9 cellular contexts compared by ENCODE assay signal in the genomic region with DNA sequence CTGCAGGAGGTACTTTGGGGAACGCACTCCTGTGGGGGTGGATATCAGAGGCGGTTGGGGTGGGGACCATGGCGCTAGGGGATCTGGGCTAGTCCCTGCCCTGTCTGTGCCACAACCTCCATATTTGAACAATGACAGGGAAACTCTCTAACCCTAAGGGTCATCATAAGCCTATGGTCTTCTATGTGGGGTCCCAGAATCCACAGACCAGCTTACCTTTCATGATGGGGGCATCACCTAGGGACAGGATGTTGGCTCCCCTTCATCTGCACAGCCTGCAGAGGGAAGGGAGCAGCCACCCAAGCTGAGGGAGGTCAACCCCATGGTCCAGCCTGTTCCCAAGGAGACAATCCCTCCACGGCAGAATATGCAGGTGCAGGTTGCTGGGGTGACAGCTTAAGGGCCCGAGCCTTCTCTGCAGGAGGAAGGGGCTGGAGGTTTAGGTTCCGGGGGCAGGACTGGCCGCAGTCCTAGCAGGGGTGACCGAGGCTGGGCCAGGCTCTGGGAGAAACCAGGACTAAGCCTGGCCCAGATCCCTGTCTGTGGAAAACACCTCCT. TPM values are rescaled to one million over a fixed set of nuclear protein-coding genes. Genes with fewer than 3 reads are reported as not detected.
DNase-seq lines count a peak whose midpoint lies in the region; ATAC-seq and TF ChIP-seq lines count a peak whose summit lies in the region.
"Had no signal": no experiment of that assay in that cellular context is flagged by ENCODE, and none has a peak within 500 bp of the region (broad histone marks: within the 10 kb centered on the region; RNA-seq: fewer than 3 reads in every experiment).

No MANE protein-coding gene starts in this region.

- H3K4me3 Mint-ChIP-seq in IgD-negative memory B cell (peak overlapping the region; percentile 90 to 99 (median 97)), natural killer cell (peak overlapping the region; percentile 92)

- ATAC-seq in natural killer cell (no peak), esophagus mucosa (no peak), HG03108 (IDR thresholded peaks at IDR 0.05; ENCODE audit: unreplicated experiment) (no peak)

- intact Hi-C loops in natural killer cell (cut with micrococcal nuclease), result no loop called here

- peak overlapping the region; percentile 80 to 96 (median 90) for H3K27ac Mint-ChIP-seq in IgD-negative memory B cell
- H3K27ac Mint-ChIP-seq in natural killer cell, result peak overlapping the region; percentile 60 to 88

- H3K4me1 Mint-ChIP-seq in IgD-negative memory B cell, result peaks cover 14 to 18% (median 15%) of the 10 kb centered on the region in 3 donors
- H3K4me1 Mint-ChIP-seq in natural killer cell, result peaks cover 10 to 28% of the 10 kb centered on the region in 2 donors

- no peak for TF ChIP-seq CTCF in AG09309 (IDR thresholded peaks at IDR 0.05; ENCODE audit: control insufficient read depth, insufficient read depth, low read depth, low read length, missing control alignments)
- no peak for TF ChIP-seq CTCF in coronary artery (IDR thresholded peaks at IDR 0.05)
- no peak for TF ChIP-seq CTCF in natural killer cell (IDR thresholded peaks at IDR 0.05)

- no peaks in the 10 kb centered on the region for H3K9me3 Mint-ChIP-seq in IgD-negative memory B cell
- no peaks in the 10 kb centered on the region for H3K9me3 Mint-ChIP-seq in natural killer cell

- H3K36me3 Mint-ChIP-seq in IgD-negative memory B cell, result peaks cover 2% of the 10 kb centered on the region
- H3K36me3 Mint-ChIP-seq in natural killer cell, result no peaks in the 10 kb centered on the region

- H3K27ac ChIP-seq in coronary artery, result peak overlapping the region; percentile 90 to 94

- H3K4me3 ChIP-seq in AG09309 (ENCODE audit: control insufficient read depth, low read depth, low read length) (peak overlapping the region; percentile 88), coronary artery (peak overlapping the region; percentile 91)

- no peak for DNase-seq in AG09309 (ENCODE audit: low read depth)
- DNase-seq in coronary artery (ENCODE audit: low spot score), result no peak
- no peak for DNase-seq in natural killer cell
- no peak for DNase-seq in midbrain (lab: John Stamatoyannopoulos, UW)
- no peak for DNase-seq in 8988T

- H3K27me3 Mint-ChIP-seq in IgD-negative memory B cell (no peaks in the 10 kb centered on the region), natural killer cell (ENCODE audit: low read depth in 2 of 2) (no peaks in the 10 kb centered on the region)

RNA-seq across cellular contexts. Expression of gene ORAI3, which starts 1.7 kb away (rescaled TPM):
- 68.8 TPM for polyA plus RNA-seq in IgD-negative memory B cell
- total RNA-seq in natural killer cell, result 10 to 100 TPM; 10.8 to 19.8 (median 12.8) TPM
- total RNA-seq in esophagus mucosa, result 9.8 TPM

RNA-seq across cellular contexts. Expression of gene SETD1A, which starts 7.0 kb away (rescaled TPM):
- 3.0 TPM for polyA plus RNA-seq in IgD-negative memory B cell
- total RNA-seq in natural killer cell (10 to 100 TPM; 32.9 to 34.5 (median 33.9) TPM), esophagus mucosa (8.2 TPM)

RNA-seq across cellular contexts. Expression of gene FBXL19, which starts 27.2 kb away (rescaled TPM):
- polyA plus RNA-seq in IgD-negative memory B cell, result 0.26 TPM
- total RNA-seq in natural killer cell, result 10 to 100 TPM; 10.1 to 13.3 (median 12.4) TPM
- 19.2 TPM for total RNA-seq in esophagus mucosa

RNA-seq across cellular contexts. Expression of gene HSD3B7, which starts 34.4 kb away (rescaled TPM):
- not detected for polyA plus RNA-seq in IgD-negative memory B cell
- 1 to 10 TPM in 1 of 3 donors, under 1 TPM in 2; 0.26 to 2.1 (median 0.39) TPM for total RNA-seq in natural killer cell
- 14.5 TPM for total RNA-seq in esophagus mucosa

RNA-seq across cellular contexts. Expression of gene CTF1, which starts 54.2 kb away (rescaled TPM):
- polyA plus RNA-seq in IgD-negative memory B cell, result not detected
- total RNA-seq in natural killer cell (under 1 TPM; 0.45 to 0.60 (median 0.47) TPM), esophagus mucosa (2.3 TPM)
- total RNA-seq: HT1080 had no signal
